ENCODE assay signal across 8 cellular contexts in the genomic region with DNA sequence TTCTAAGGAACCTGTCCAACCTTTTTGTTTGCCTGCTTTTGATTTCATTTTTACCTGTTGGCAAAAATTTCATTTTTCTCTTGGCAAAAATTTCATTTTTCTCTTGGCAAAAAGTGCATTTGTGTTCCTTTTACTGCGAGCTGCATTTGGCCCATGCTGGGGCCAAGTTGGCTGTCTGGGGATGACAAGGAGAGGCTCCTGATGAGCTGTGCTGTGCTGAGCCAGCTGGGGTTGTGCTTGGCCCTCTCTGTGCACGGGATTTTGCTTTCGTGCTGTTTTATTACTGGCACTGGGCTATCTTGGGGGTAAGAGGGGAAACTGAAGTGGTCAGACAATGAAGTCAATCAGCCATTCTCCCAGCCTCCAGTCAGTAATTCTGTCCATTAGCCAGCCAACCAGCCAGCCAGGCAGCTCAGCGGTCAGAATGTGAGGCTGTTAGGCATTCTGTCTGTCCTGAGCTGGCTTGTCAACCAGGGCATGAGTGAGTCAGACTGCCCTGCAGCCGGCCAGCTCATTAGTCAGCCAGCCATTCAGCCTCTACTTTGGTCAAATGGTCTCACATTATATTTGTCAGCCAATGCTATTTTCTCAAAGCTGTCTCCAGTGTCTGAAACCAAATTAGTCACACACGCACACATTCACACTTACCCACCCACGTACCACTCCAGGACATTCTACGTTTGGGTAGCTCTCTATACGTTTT.
DNase-seq lines count a peak whose midpoint lies in the region; ATAC-seq and TF ChIP-seq lines count a peak whose summit lies in the region.
"Had no signal": no experiment of that assay in that cellular context is flagged by ENCODE, and none has a peak within 500 bp of the region (broad histone marks: within the 10 kb centered on the region; RNA-seq: fewer than 3 reads in every experiment).

No MANE protein-coding gene starts in this region.

- peak; percentile 84 for DNase-seq in RWPE1 (ENCODE audit: low spot score)
- peak; percentile 64 for DNase-seq in fibroblast of gingiva (ENCODE audit: low read depth)
- DNase-seq in skeletal muscle cell (ENCODE audit: low read depth), result peak; percentile 81
- no peak for DNase-seq in stimulated activated CD4-positive, alpha-beta T cell treated with anti-CD3 and anti-CD28 coated beads, Interleukin-12 subunit alpha, Interleukin-12 subunit beta, amount 100 ng/mL, for 4 hours
- DNase-seq: NCI-H524 treated with DMSO at 0.1 percent for 48 hours had no signal

- TF ChIP-seq CTCF in RWPE1 (conservative IDR thresholded peaks at IDR 0.05; ENCODE audit: low read depth), result no peak

- POLR2A ChIA-PET in RWPE1 (lab: Yijun Ruan, JAX; ENCODE audit: low non-redundant PET), result no interaction called here

- CTCF ChIA-PET in RWPE1 (lab: Yijun Ruan, JAX), result no interaction called here

- H3K4me3 ChIP-seq in skeletal muscle cell (ENCODE audit: low read depth, low read length), result no peak overlapping the region

- H3K27ac ChIP-seq in RWPE1, result peak overlapping the region; percentile 66

- ATAC-seq in GM18867 (IDR thresholded peaks at IDR 0.05; ENCODE audit: unreplicated experiment), result peak; percentile 55
- no peak for ATAC-seq in HG02884 (IDR thresholded peaks at IDR 0.05; ENCODE audit: unreplicated experiment)
- ATAC-seq in GM21360 (IDR thresholded peaks at IDR 0.05; ENCODE audit: unreplicated experiment), result no peak
